ENCODE assay signal across 9 cellular contexts in genomic region chr3:49413338-49413734, GRCh38. TPM values are rescaled to one million over a fixed set of nuclear protein-coding genes. Genes with fewer than 3 reads are reported as not detected.
DNase-seq lines count a peak whose midpoint lies in the region; TF ChIP-seq lines count a peak whose summit lies in the region.
"Had no signal": no experiment of that assay in that cellular context is flagged by ENCODE, and none has a peak within 500 bp of the region (broad histone marks: within the 10 kb centered on the region; RNA-seq: fewer than 3 reads in every experiment).

No MANE protein-coding gene starts in this region.

- peaks cover 2% of the 10 kb centered on the region for H3K27me3 Mint-ChIP-seq in activated CD4-positive, alpha-beta T cell treated with anti-CD3 and anti-CD28 coated beads, Interleukin-2, amount 10 ng/mL, durations not matched to agents 24 days and 14 days
- no peaks in the 10 kb centered on the region for H3K27me3 Mint-ChIP-seq in activated naive CD8-positive, alpha-beta T cell
- peaks cover 3 to 9% (median 6%) of the 10 kb centered on the region in 3 donors for H3K27me3 Mint-ChIP-seq in immature natural killer cell (ENCODE audit: low read depth in 3 of 3)

- peak overlapping the region; percentile 87 for H3K4me3 Mint-ChIP-seq in activated CD4-positive, alpha-beta T cell treated with anti-CD3 and anti-CD28 coated beads, Interleukin-2, amount 10 ng/mL, durations not matched to agents 24 days and 14 days
- peak overlapping the region; percentile 97 for H3K4me3 Mint-ChIP-seq in activated naive CD8-positive, alpha-beta T cell
- H3K4me3 Mint-ChIP-seq in immature natural killer cell: peak overlapping the region; percentile 88 to 93 (median 92)

- peak overlapping the region; percentile 95 for H3K27ac Mint-ChIP-seq in activated CD4-positive, alpha-beta T cell treated with anti-CD3 and anti-CD28 coated beads, Interleukin-2, amount 10 ng/mL, durations not matched to agents 24 days and 14 days
- peak overlapping the region; percentile 97 for H3K27ac Mint-ChIP-seq in activated naive CD8-positive, alpha-beta T cell
- H3K27ac Mint-ChIP-seq in immature natural killer cell: peak overlapping the region; percentile 60 to 95 (median 92)

- H3K4me3 ChIP-seq in stomach: peak overlapping the region; percentile 72 to 98 (median 86)

- no peaks in the 10 kb centered on the region for H3K9me3 ChIP-seq in stomach

- 45 to 70% (median 55%) methylated on average over 6 of the region's 6 CpGs for WGBS in stomach, 5 donors

- peaks cover 0 to 38% (median 35%) of the 10 kb centered on the region in 4 donors for H3K36me3 ChIP-seq in stomach

- no peak for TF ChIP-seq CTCF in stomach (IDR thresholded peaks at IDR 0.05)

- peaks cover 56% of the 10 kb centered on the region for H3K4me1 Mint-ChIP-seq in activated CD4-positive, alpha-beta T cell treated with anti-CD3 and anti-CD28 coated beads, Interleukin-2, amount 10 ng/mL, durations not matched to agents 24 days and 14 days
- peaks cover 64% of the 10 kb centered on the region for H3K4me1 Mint-ChIP-seq in activated naive CD8-positive, alpha-beta T cell (ENCODE audit: low read depth)
- peaks cover 80 to 81% of the 10 kb centered on the region in 2 donors for H3K4me1 Mint-ChIP-seq in immature natural killer cell

- H3K4me1 ChIP-seq in stomach: peaks cover 51 to 78% (median 68%) of the 10 kb centered on the region in 4 donors

- DNase-seq in activated CD4-positive, alpha-beta T cell treated with anti-CD3 and anti-CD28 coated beads, Interleukin-2, amount 10 ng/mL, durations not matched to agents 24 days and 14 days: no peak
- no peak for DNase-seq in activated CD4-positive, alpha-beta T cell treated with anti-CD3 and anti-CD28 coated beads for 1 hour
- DNase-seq in immature natural killer cell (no peak), stomach (no peak), NCI-H2171 (lab: John Stamatoyannopoulos, UW) (no peak), NCI-H2196 treated with DMSO at 0.1 percent for 48 hours (lab: John Stamatoyannopoulos, UW; ENCODE audit: unreplicated experiment) (no peak), substantia nigra (lab: John Stamatoyannopoulos, UW) (no peak)
- DNase-seq: NCI-H2171 treated with DMSO at 0.1 percent for 48 hours had no signal

- no peaks in the 10 kb centered on the region for H3K9me3 Mint-ChIP-seq in activated CD4-positive, alpha-beta T cell treated with anti-CD3 and anti-CD28 coated beads, Interleukin-2, amount 10 ng/mL, durations not matched to agents 24 days and 14 days
- no peaks in the 10 kb centered on the region for H3K9me3 Mint-ChIP-seq in activated naive CD8-positive, alpha-beta T cell (ENCODE audit: low read depth)
- no peaks in the 10 kb centered on the region for H3K9me3 Mint-ChIP-seq in immature natural killer cell

- TF ChIP-seq EP300 in stomach (IDR thresholded peaks at IDR 0.05): no peak

- intact Hi-C loops in activated CD4-positive, alpha-beta T cell treated with anti-CD3 and anti-CD28 coated beads, Interleukin-2, amount 10 ng/mL, durations not matched to agents 24 days and 14 days (cut with micrococcal nuclease): loop anchor here (5.0 kb wide), 1 partner anchor 321 kb away; the partner anchor contains the start of gene QRICH1
- intact Hi-C loops in stomach (cut with DNase I; ENCODE audit: low total_unique reads): no loop called here

- H3K27me3 ChIP-seq in stomach: no peaks in the 10 kb centered on the region

- TF ChIP-seq POLR2A in stomach (IDR thresholded peaks at IDR 0.05): no peak

- H3K36me3 Mint-ChIP-seq in activated CD4-positive, alpha-beta T cell treated with anti-CD3 and anti-CD28 coated beads, Interleukin-2, amount 10 ng/mL, durations not matched to agents 24 days and 14 days (ENCODE audit: low read depth): peaks cover 47% of the 10 kb centered on the region
- H3K36me3 Mint-ChIP-seq in activated naive CD8-positive, alpha-beta T cell: peaks cover 2% of the 10 kb centered on the region
- H3K36me3 Mint-ChIP-seq in immature natural killer cell: peaks cover 5 to 13% (median 10%) of the 10 kb centered on the region in 3 donors

- H3K27ac ChIP-seq in stomach: peak overlapping the region; percentile 94 to 100 (median 97)
- no peak overlapping the region for H3K27ac ChIP-seq in substantia nigra (ENCODE audit: low read depth, low read length, poor library complexity, severe bottlenecking)

RNA-seq across cellular contexts. Expression of gene TCTA, which starts 1.1 kb away (rescaled TPM):
- 18.7 and 21.2 TPM in 2 replicates for total RNA-seq in activated CD4-positive, alpha-beta T cell treated with anti-CD3 and anti-CD28 coated beads, Interleukin-2, amount 10 ng/mL, durations not matched to agents 24 days and 14 days
- polyA plus RNA-seq in immature natural killer cell (10 to 100 TPM; 57.3 to 86.2 (median 62.6) TPM), stomach (10 to 100 TPM; 18.3 to 31.2 (median 22.1) TPM)
- 10 to 100 TPM in 4 of 5 donors, not detected in 1; 10.3 to 39.8 (median 18.4) TPM for total RNA-seq in stomach

RNA-seq across cellular contexts. Expression of gene RHOA, which starts 1.6 kb away (rescaled TPM):
- 381 and 391 TPM in 2 replicates for total RNA-seq in activated CD4-positive, alpha-beta T cell treated with anti-CD3 and anti-CD28 coated beads, Interleukin-2, amount 10 ng/mL, durations not matched to agents 24 days and 14 days
- polyA plus RNA-seq in immature natural killer cell (1,000 to 10,000 TPM in 1 of 3 donors, 100 to 1,000 TPM in 2; 863 to 1,056 (median 891) TPM), stomach (100 to 1,000 TPM; 218 to 461 (median 340) TPM)
- 100 to 1,000 TPM; 107 to 380 (median 374) TPM for total RNA-seq in stomach

RNA-seq across cellular contexts. Expression of gene AMT, which starts 8.9 kb away (rescaled TPM):
- total RNA-seq in activated CD4-positive, alpha-beta T cell treated with anti-CD3 and anti-CD28 coated beads, Interleukin-2, amount 10 ng/mL, durations not matched to agents 24 days and 14 days: 2.6 and 3.7 TPM in 2 replicates
- 1 to 10 TPM; 2.9 to 8.2 (median 4.8) TPM for polyA plus RNA-seq in immature natural killer cell
- total RNA-seq in stomach: 10 to 100 TPM in 4 of 5 donors, 1 to 10 TPM in 1; 4.5 to 27.8 (median 14.7) TPM
- polyA plus RNA-seq in stomach: 10 to 100 TPM in 1 of 3 donors, 1 to 10 TPM in 2; 6.9 to 15.0 (median 8.4) TPM

RNA-seq across cellular contexts. Expression of gene NICN1, which starts 15.8 kb away (rescaled TPM):
- total RNA-seq in activated CD4-positive, alpha-beta T cell treated with anti-CD3 and anti-CD28 coated beads, Interleukin-2, amount 10 ng/mL, durations not matched to agents 24 days and 14 days: 11.1 and 12.6 TPM in 2 replicates
- 10 to 100 TPM in 1 of 3 donors, 1 to 10 TPM in 2; 3.2 to 11.9 (median 4.2) TPM for polyA plus RNA-seq in immature natural killer cell
- total RNA-seq in stomach: 10 to 100 TPM in 3 of 5 donors, 1 to 10 TPM in 2; 2.3 to 19.7 (median 10.6) TPM
- 1 to 10 TPM; 3.5 to 7.3 (median 4.5) TPM for polyA plus RNA-seq in stomach

RNA-seq across cellular contexts. Expression of gene GPX1, which starts 55.2 kb away (rescaled TPM):
- total RNA-seq in activated CD4-positive, alpha-beta T cell treated with anti-CD3 and anti-CD28 coated beads, Interleukin-2, amount 10 ng/mL, durations not matched to agents 24 days and 14 days: 190 and 200 TPM in 2 replicates
- polyA plus RNA-seq in immature natural killer cell: 100 to 1,000 TPM; 127 to 194 (median 131) TPM
- 100 to 1,000 TPM in 3 of 5 donors, 10 to 100 TPM in 2; 58.4 to 350 (median 155) TPM for total RNA-seq in stomach
- polyA plus RNA-seq in stomach: 100 to 1,000 TPM; 344 to 452 (median 355) TPM
